1 cellular context compared by ENCODE assay signal in the genomic region with DNA sequence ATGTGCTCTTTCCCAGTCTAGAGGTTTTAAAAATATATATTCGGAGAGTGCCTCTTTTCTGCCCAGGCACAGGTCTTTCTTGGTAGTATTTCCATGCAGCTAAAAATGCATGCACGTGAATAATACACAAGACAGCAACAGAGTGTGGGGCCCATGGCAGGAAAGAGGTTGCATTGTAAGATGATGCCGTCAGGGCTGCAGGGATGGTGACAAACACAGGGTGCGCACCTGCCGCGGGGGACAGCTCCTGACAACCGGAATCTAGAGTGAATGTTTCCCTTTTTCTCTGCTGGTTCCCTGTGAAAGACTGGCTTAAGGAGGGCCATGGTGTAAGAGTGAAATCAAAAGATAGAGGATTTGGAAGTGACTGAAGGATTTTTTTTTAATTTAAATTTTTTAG.
TF ChIP-seq lines count a peak whose summit lies in the region.

No MANE protein-coding gene starts in this region.

TF ChIP-seq in GM23338, 12 proteins besides CTCF, POLR2A, EP300 and RAD21:
- TF ChIP-seq STAT1 (IDR thresholded peaks at IDR 0.05; ENCODE audit: unreplicated experiment): no peak
- TF ChIP-seq, protein P1, sequence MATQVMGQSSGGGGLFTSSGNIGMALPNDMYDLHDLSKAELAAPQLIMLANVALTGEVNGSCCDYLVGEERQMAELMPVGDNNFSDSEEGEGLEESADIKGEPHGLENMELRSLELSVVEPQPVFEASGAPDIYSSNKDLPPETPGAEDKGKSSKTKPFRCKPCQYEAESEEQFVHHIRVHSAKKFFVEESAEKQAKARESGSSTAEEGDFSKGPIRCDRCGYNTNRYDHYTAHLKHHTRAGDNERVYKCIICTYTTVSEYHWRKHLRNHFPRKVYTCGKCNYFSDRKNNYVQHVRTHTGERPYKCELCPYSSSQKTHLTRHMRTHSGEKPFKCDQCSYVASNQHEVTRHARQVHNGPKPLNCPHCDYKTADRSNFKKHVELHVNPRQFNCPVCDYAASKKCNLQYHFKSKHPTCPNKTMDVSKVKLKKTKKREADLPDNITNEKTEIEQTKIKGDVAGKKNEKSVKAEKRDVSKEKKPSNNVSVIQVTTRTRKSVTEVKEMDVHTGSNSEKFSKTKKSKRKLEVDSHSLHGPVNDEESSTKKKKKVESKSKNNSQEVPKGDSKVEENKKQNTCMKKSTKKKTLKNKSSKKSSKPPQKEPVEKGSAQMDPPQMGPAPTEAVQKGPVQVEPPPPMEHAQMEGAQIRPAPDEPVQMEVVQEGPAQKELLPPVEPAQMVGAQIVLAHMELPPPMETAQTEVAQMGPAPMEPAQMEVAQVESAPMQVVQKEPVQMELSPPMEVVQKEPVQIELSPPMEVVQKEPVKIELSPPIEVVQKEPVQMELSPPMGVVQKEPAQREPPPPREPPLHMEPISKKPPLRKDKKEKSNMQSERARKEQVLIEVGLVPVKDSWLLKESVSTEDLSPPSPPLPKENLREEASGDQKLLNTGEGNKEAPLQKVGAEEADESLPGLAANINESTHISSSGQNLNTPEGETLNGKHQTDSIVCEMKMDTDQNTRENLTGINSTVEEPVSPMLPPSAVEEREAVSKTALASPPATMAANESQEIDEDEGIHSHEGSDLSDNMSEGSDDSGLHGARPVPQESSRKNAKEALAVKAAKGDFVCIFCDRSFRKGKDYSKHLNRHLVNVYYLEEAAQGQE (IDR thresholded peaks at IDR 0.05; ENCODE audit: unreplicated experiment): no peak
- TF ChIP-seq POLR2AphosphoS5 (IDR thresholded peaks at IDR 0.05; ENCODE audit: low read depth): no peak
- TF ChIP-seq, protein P2, sequence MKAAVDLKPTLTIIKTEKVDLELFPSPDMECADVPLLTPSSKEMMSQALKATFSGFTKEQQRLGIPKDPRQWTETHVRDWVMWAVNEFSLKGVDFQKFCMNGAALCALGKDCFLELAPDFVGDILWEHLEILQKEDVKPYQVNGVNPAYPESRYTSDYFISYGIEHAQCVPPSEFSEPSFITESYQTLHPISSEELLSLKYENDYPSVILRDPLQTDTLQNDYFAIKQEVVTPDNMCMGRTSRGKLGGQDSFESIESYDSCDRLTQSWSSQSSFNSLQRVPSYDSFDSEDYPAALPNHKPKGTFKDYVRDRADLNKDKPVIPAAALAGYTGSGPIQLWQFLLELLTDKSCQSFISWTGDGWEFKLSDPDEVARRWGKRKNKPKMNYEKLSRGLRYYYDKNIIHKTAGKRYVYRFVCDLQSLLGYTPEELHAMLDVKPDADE (IDR thresholded peaks at IDR 0.05): no peak
- TF ChIP-seq EZH2phosphoT487 (IDR thresholded peaks at IDR 0.05; ENCODE audit: unreplicated experiment): no peak
- TF ChIP-seq ZNF331 (CRISPR knock-in tag; IDR thresholded peaks at IDR 0.05; ENCODE audit: low read depth): no peak
- no peak for TF ChIP-seq NANOG (IDR thresholded peaks at IDR 0.05; ENCODE audit: borderline replicate concordance)
- no peak for TF ChIP-seq CREB1 (CRISPR knock-in tag; IDR thresholded peaks at IDR 0.05; ENCODE audit: low read depth)
- TF ChIP-seq JUNB (IDR thresholded peaks at IDR 0.05; ENCODE audit: unreplicated experiment): no peak
- TF ChIP-seq ZNF114 (CRISPR knock-in tag; IDR thresholded peaks at IDR 0.05): no peak
- TF ChIP-seq, protein P3, sequence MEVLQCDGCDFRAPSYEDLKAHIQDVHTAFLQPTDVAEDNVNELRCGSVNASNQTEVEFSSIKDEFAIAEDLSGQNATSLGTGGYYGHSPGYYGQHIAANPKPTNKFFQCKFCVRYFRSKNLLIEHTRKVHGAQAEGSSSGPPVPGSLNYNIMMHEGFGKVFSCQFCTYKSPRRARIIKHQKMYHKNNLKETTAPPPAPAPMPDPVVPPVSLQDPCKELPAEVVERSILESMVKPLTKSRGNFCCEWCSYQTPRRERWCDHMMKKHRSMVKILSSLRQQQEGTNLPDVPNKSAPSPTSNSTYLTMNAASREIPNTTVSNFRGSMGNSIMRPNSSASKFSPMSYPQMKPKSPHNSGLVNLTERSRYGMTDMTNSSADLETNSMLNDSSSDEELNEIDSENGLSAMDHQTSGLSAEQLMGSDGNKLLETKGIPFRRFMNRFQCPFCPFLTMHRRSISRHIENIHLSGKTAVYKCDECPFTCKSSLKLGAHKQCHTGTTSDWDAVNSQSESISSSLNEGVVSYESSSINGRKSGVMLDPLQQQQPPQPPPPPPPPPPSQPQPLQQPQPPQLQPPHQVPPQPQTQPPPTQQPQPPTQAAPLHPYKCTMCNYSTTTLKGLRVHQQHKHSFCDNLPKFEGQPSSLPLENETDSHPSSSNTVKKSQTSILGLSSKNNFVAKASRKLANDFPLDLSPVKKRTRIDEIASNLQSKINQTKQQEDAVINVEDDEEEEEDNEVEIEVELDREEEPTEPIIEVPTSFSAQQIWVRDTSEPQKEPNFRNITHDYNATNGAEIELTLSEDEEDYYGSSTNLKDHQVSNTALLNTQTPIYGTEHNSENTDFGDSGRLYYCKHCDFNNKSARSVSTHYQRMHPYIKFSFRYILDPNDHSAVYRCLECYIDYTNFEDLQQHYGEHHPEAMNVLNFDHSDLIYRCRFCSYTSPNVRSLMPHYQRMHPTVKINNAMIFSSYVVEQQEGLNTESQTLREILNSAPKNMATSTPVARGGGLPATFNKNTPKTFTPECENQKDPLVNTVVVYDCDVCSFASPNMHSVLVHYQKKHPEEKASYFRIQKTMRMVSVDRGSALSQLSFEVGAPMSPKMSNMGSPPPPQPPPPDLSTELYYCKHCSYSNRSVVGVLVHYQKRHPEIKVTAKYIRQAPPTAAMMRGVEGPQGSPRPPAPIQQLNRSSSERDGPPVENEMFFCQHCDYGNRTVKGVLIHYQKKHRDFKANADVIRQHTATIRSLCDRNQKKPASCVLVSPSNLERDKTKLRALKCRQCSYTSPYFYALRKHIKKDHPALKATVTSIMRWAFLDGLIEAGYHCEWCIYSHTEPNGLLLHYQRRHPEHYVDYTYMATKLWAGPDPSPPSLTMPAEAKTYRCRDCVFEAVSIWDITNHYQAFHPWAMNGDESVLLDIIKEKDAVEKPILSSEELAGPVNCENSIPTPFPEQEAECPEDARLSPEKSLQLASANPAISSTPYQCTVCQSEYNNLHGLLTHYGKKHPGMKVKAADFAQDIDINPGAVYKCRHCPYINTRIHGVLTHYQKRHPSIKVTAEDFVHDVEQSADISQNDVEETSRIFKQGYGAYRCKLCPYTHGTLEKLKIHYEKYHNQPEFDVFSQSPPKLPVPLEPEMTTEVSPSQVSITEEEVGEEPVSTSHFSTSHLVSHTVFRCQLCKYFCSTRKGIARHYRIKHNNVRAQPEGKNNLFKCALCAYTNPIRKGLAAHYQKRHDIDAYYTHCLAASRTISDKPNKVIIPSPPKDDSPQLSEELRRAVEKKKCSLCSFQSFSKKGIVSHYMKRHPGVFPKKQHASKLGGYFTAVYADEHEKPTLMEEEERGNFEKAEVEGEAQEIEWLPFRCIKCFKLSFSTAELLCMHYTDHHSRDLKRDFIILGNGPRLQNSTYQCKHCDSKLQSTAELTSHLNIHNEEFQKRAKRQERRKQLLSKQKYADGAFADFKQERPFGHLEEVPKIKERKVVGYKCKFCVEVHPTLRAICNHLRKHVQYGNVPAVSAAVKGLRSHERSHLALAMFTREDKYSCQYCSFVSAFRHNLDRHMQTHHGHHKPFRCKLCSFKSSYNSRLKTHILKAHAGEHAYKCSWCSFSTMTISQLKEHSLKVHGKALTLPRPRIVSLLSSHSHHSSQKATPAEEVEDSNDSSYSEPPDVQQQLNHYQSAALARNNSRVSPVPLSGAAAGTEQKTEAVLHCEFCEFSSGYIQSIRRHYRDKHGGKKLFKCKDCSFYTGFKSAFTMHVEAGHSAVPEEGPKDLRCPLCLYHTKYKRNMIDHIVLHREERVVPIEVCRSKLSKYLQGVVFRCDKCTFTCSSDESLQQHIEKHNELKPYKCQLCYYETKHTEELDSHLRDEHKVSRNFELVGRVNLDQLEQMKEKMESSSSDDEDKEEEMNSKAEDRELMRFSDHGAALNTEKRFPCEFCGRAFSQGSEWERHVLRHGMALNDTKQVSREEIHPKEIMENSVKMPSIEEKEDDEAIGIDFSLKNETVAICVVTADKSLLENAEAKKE (CRISPR knock-in tag; IDR thresholded peaks at IDR 0.05): no peak
- TF ChIP-seq EZH2 (IDR thresholded peaks at IDR 0.05; ENCODE audit: low read depth, unreplicated experiment): no peak
TF ChIP-seq in GM23338: peak in this region for 0.
